Comparison of ENCODE assay signal across 8 cellular contexts in the genomic region with DNA sequence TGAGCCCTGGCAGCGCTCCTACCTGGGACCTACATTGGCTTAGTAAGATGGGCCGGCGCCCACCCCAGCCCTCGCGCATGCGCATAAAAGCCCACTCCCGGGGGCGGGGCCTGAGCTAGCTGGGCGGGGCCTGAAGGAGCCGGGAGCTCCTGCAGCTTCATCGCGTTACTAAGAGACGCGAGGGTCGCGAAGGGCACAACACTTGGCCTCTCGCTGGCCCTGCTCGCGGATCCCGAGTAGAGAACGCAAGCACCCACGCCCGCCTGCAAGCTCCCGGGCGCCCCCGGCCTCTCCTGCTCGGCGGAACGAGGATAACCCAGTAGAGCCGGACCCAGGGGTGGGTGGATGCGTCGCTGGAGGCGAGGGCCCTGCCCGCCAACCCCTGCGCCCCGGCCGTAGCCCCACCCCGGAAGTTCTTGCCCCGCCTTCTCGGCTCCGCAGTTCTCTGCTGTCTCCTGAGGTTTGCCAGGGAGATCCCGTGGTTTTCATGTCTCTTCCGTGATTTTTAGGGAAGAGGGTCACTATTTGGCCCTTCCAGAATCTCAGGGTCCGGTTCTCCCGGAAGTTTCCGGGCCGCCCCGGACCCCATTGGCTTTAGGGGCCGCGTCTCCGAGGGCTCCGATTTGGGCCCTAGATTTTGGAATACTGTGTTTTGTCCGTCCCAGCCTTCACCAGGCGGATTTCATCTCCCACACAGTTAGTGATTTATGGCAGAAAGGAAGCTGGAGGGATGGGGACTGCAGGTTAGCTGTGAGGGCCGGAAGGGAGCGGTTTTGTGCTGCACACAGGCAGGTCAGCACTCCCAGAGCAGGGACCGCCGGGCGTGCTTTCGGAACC. TPM values are rescaled to one million over a fixed set of nuclear protein-coding genes. Genes with fewer than 3 reads are reported as not detected.
DNase-seq lines count a peak whose midpoint lies in the region; ATAC-seq and TF ChIP-seq lines count a peak whose summit lies in the region.

Gene MEIG1 (plus strand): TSS at position 168 of the 837 bp plus-strand sequence. CDS start 7,081 bp downstream, outside the sequence.

- TF ChIP-seq CTCF in GM13977 (IDR thresholded peaks at IDR 0.05; ENCODE audit: extremely low read depth, insufficient read depth, missing control alignments), result no peak
- TF ChIP-seq CTCF in left ventricle myocardium inferior (IDR thresholded peaks at IDR 0.05; ENCODE audit: borderline replicate concordance), result no peak
- TF ChIP-seq CTCF in progenitor cell of endocrine pancreas (IDR thresholded peaks at IDR 0.05; ENCODE audit: unreplicated experiment), result no peak

- POLR2A ChIA-PET in T-cell (lab: Charles Lee), result interaction anchor here in 1 of 2 donors (0.6 to 0.7 kb wide), 2 partner anchors 121 to 194 kb away, joined by 3 read pairs; partner anchors contain the start of genes CDNF, HSPA14 and MSANTD7

- ATAC-seq in HG02870 (IDR thresholded peaks at IDR 0.05; ENCODE audit: unreplicated experiment) (peak; percentile 80), T-cell (replicated peaks in 1 of 4) (peak; percentile 89 to 92 (median 90))

- H3K36me3 Mint-ChIP-seq in T-cell, result no peaks in the 10 kb centered on the region
- no peaks in the 10 kb centered on the region for H3K36me3 Mint-ChIP-seq in progenitor cell of endocrine pancreas (ENCODE audit: insufficient read depth)

- H3K27ac Mint-ChIP-seq in T-cell, result peak within 1 kb of the TSS; percentile 97 to 98
- peak within 1 kb of the TSS; percentile 98 for H3K27ac Mint-ChIP-seq in progenitor cell of endocrine pancreas

- H3K27ac ChIP-seq in left ventricle myocardium inferior (replicated peaks), result peak within 1 kb of the TSS; percentile 98

- CTCF ChIA-PET in T-cell (lab: Charles Lee), result interaction anchor here in 1 of 2 donors (0.6 to 1.3 kb wide), 5 partner anchors 12 to 416 kb away, joined by 3 to 5 read pairs (median 4); partner anchors contain the start of gene NMT2

- H3K36me3 ChIP-seq in left ventricle myocardium inferior, result no peaks in the 10 kb centered on the region

- H3K4me1 ChIP-seq in left ventricle myocardium inferior, result peaks cover 25% of the 10 kb centered on the region

- intact Hi-C loops in left ventricle myocardium inferior (cut with micrococcal nuclease), result no loop called here

- H3K4me1 Mint-ChIP-seq in T-cell, result peaks cover 30 to 36% (median 35%) of the 10 kb centered on the region in 3 donors
- H3K4me1 Mint-ChIP-seq in progenitor cell of endocrine pancreas (ENCODE audit: low read depth), result peaks cover 5% of the 10 kb centered on the region

- peak within 1 kb of the TSS; percentile 84 for H3K4me3 ChIP-seq in left ventricle myocardium inferior

- H3K4me3 Mint-ChIP-seq in T-cell (peak within 1 kb of the TSS; percentile 95 to 98 (median 96)), progenitor cell of endocrine pancreas (ENCODE audit: low read depth) (peak within 1 kb of the TSS; percentile 95)

- no peaks in the 10 kb centered on the region for H3K27me3 ChIP-seq in left ventricle myocardium inferior (ENCODE audit: low read depth)

- DNase-seq in GM13977 (ENCODE audit: low spot score), result peak; percentile 92
- DNase-seq in NCI-H146 (lab: John Stamatoyannopoulos, UW), result peak; percentile 98
- DNase-seq in T-cell, result peak; percentile 60 to 99 (median 81)
- peak; percentile 88 for DNase-seq in amniotic stem cell (lab: John Stamatoyannopoulos, UW)
- peak; percentile 93 for DNase-seq in left ventricle myocardium inferior
- DNase-seq in progenitor cell of endocrine pancreas (ENCODE audit: low spot score, unreplicated experiment), result peak; percentile 99
- DNase-seq in ureter (ENCODE audit: low spot score), result peak; percentile 96

- no peaks in the 10 kb centered on the region for H3K27me3 Mint-ChIP-seq in T-cell
- H3K27me3 Mint-ChIP-seq in progenitor cell of endocrine pancreas, result no peaks in the 10 kb centered on the region

- H3K9me3 ChIP-seq in left ventricle myocardium inferior (replicated peaks), result no peaks in the 10 kb centered on the region

- in situ Hi-C loops in GM13977 (cut with MboI; ENCODE audit: low pct_unique_long_range_greater_than_20kb, low sequenced_read_pairs, unreplicated experiment), result no loop called here

- H3K9me3 Mint-ChIP-seq in T-cell (no peaks in the 10 kb centered on the region), progenitor cell of endocrine pancreas (ENCODE audit: low read depth) (no peaks in the 10 kb centered on the region)

RNA-seq across cellular contexts. Expression of gene MEIG1, which starts in this region (rescaled TPM):
- total RNA-seq in T-cell (not detected), left ventricle myocardium inferior (not detected), progenitor cell of endocrine pancreas (1.6 and 3.0 TPM in 2 replicates), ureter (1.1 TPM)

Comparison
In these comparisons a context has a peak if more than half of its experiments do, and no peak if none do; other contexts are left out.
1. Peak in every context shown above with its lines: DNase-seq, ATAC-seq, H3K4me3 ChIP-seq and H3K27ac ChIP-seq.
2. Peak in DNase-seq and ATAC-seq in T-cell; RNA of the gene not detected or under 1 TPM.
3. Peak in DNase-seq, H3K4me3 ChIP-seq and H3K27ac ChIP-seq in left ventricle myocardium inferior; RNA of the gene not detected or under 1 TPM.